1 cellular context compared by ENCODE assay signal in genomic region chr1:203682401-203683383, GRCh38.
A peak's percentile ranks its signal among the peaks of the same experiment; 100 is the strongest.
TF ChIP-seq lines count a peak whose summit lies in the region.

No MANE protein-coding gene starts in this region.

TF ChIP-seq in K562, 482 proteins besides CTCF, POLR2A, EP300 and RAD21 (continued from another document):
- TF ChIP-seq, protein P1, sequence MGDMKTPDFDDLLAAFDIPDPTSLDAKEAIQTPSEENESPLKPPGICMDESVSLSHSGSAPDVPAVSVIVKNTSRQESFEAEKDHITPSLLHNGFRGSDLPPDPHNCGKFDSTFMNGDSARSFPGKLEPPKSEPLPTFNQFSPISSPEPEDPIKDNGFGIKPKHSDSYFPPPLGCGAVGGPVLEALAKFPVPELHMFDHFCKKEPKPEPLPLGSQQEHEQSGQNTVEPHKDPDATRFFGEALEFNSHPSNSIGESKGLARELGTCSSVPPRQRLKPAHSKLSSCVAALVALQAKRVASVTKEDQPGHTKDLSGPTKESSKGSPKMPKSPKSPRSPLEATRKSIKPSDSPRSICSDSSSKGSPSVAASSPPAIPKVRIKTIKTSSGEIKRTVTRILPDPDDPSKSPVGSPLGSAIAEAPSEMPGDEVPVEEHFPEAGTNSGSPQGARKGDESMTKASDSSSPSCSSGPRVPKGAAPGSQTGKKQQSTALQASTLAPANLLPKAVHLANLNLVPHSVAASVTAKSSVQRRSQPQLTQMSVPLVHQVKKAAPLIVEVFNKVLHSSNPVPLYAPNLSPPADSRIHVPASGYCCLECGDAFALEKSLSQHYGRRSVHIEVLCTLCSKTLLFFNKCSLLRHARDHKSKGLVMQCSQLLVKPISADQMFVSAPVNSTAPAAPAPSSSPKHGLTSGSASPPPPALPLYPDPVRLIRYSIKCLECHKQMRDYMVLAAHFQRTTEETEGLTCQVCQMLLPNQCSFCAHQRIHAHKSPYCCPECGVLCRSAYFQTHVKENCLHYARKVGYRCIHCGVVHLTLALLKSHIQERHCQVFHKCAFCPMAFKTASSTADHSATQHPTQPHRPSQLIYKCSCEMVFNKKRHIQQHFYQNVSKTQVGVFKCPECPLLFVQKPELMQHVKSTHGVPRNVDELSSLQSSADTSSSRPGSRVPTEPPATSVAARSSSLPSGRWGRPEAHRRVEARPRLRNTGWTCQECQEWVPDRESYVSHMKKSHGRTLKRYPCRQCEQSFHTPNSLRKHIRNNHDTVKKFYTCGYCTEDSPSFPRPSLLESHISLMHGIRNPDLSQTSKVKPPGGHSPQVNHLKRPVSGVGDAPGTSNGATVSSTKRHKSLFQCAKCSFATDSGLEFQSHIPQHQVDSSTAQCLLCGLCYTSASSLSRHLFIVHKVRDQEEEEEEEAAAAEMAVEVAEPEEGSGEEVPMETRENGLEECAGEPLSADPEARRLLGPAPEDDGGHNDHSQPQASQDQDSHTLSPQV (IDR thresholded peaks at IDR 0.05): peak; percentile 71; the same call in 1 of the 2 replicates
- TF ChIP-seq GABPA (tag; conservative IDR thresholded peaks at IDR 0.05; ENCODE audit: low read depth): peak; percentile 89
- peak; percentile 45; the same call in 1 of the 2 replicates for TF ChIP-seq STAT5A (IDR thresholded peaks at IDR 0.05; ENCODE audit: borderline replicate concordance, low read length)
- no peak for TF ChIP-seq ELF4 (CRISPR knock-in tag; IDR thresholded peaks at IDR 0.05)
- TF ChIP-seq KDM2B (CRISPR knock-in tag; IDR thresholded peaks at IDR 0.05): no peak
- TF ChIP-seq FUS (optimal IDR thresholded peaks at IDR 0.05; ENCODE audit: low read depth, low read length): no peak
- no peak for TF ChIP-seq ZNF57 (CRISPR knock-in tag; IDR thresholded peaks at IDR 0.05)
- TF ChIP-seq ZNF347 (CRISPR knock-in tag; IDR thresholded peaks at IDR 0.05; ENCODE audit: low read depth): no peak
- TF ChIP-seq HDAC8 (tag; IDR thresholded peaks at IDR 0.05): no peak
- TF ChIP-seq ADNP (tag; IDR thresholded peaks at IDR 0.05): no peak
- peak; percentile 44 to 46; a peak in 1 of 4 replicates for TF ChIP-seq ARNT (IDR thresholded peaks at IDR 0.05)
- no peak for TF ChIP-seq NR3C1 (CRISPR knock-in tag; IDR thresholded peaks at IDR 0.05)
- no peak for TF ChIP-seq GATAD2A (IDR thresholded peaks at IDR 0.05)
- peak; percentile 79 for TF ChIP-seq SIN3B (IDR thresholded peaks at IDR 0.05; ENCODE audit: low read depth)
- no peak for TF ChIP-seq ZNF609 (CRISPR knock-in tag; IDR thresholded peaks at IDR 0.05; ENCODE audit: borderline replicate concordance)
- TF ChIP-seq ZNF589 (CRISPR knock-in tag; IDR thresholded peaks at IDR 0.05; ENCODE audit: low read depth): peak; percentile 79; the same call in 1 of the 2 replicates
- peak; percentile 54 for TF ChIP-seq CEBPB (tag; IDR thresholded peaks at IDR 0.05)
- TF ChIP-seq KDM1A (IDR thresholded peaks at IDR 0.05): peak; percentile 67 to 73; a peak in 3 of 4 replicates
- TF ChIP-seq RB1 (IDR thresholded peaks at IDR 0.05; ENCODE audit: low read depth): no peak
